ENCODE assay signal across 24 cellular contexts in genomic region chr4:6524436-6524835, GRCh38. TPM values are rescaled to one million over a fixed set of nuclear protein-coding genes. Genes with fewer than 3 reads are reported as not detected.
A peak's percentile ranks its signal among the peaks of the same experiment; 100 is the strongest.
DNase-seq lines count a peak whose midpoint lies in the region; ATAC-seq and TF ChIP-seq lines count a peak whose summit lies in the region.
"Had no signal": no experiment of that assay in that cellular context is flagged by ENCODE, and none has a peak within 500 bp of the region (broad histone marks: within the 10 kb centered on the region; RNA-seq: fewer than 3 reads in every experiment).

No MANE protein-coding gene starts in this region.

- no peak for TF ChIP-seq CTCF in HEK293 (tag by site-specific recombination; IDR thresholded peaks at IDR 0.05)

- POLR2A ChIA-PET in HEK293 (lab: Yijun Ruan, JAX), result no interaction called here

- H3K4ac ChIP-seq in mesendoderm (ENCODE audit: low read depth, low read length), result no peak overlapping the region

- WGBS in mesendoderm (ENCODE audit: extremely low coverage, insufficient coverage, low lambda C conversion rate), result no CpG with 5 or more reads among the region's 8 CpGs

- no peak overlapping the region for H3K27ac ChIP-seq in HEK293 (ENCODE audit: extremely low read depth, low read depth, low read length)
- no peak overlapping the region for H3K27ac ChIP-seq in mesendoderm (ENCODE audit: low read depth, low read length)
- H3K27ac ChIP-seq: KMS-11 had no signal

- no peaks in the 10 kb centered on the region for H3K27me3 ChIP-seq in mesendoderm (ENCODE audit: insufficient read depth, low read length, poor library complexity)

- H2BK5ac ChIP-seq in mesendoderm (ENCODE audit: low read length), result no peak overlapping the region

- H3K36me3 ChIP-seq in HEK293 (ENCODE audit: control insufficient read depth in 2 of 2, insufficient read depth in 1 of 2, low read length in 2 of 2), result no peaks in the 10 kb centered on the region
- H3K36me3 ChIP-seq in mesendoderm (ENCODE audit: control insufficient read depth, insufficient read depth, low read length), result no peaks in the 10 kb centered on the region

- no peak overlapping the region for H3K56ac ChIP-seq in mesendoderm (ENCODE audit: low read length)

- H3K18ac ChIP-seq in mesendoderm (ENCODE audit: low read length), result no peak overlapping the region

- no peak overlapping the region for H2AK5ac ChIP-seq in mesendoderm (ENCODE audit: low read length)

- peak; percentile 53 for DNase-seq in ELF-1 (ENCODE audit: low read depth, low spot score)
- DNase-seq in NCI-H526 treated with DMSO at 0.1 percent for 48 hours (lab: John Stamatoyannopoulos, UW), result peak; percentile 70
- peak; percentile 31 for DNase-seq in mesendoderm
- DNase-seq in GOT3 (lab: John Stamatoyannopoulos, UW), result no peak
- DNase-seq: ACHN, AML-193, DMS153, GF-D8, NCI-H1092, NCI-H1436 treated with DMSO at 0.1 percent for 48 hours, NCI-H2081 treated with DMSO at 0.1 percent for 48 hours, NCI-H345, NCI-H69, PC-3, RPMI8226, SHP77 treated with DMSO at 0.1 percent for 48 hours, SK-N-SH had no signal

- H3K79me1 ChIP-seq in mesendoderm (ENCODE audit: low read length), result no peaks in the 10 kb centered on the region

- no peak overlapping the region for H4K8ac ChIP-seq in mesendoderm (ENCODE audit: low read depth, low read length)

- no peak overlapping the region for H3K9ac ChIP-seq in mesendoderm (ENCODE audit: low read length)
- H3K9ac ChIP-seq: KMS-11, SK-N-SH had no signal

- no peaks in the 10 kb centered on the region for H3K79me2 ChIP-seq in mesendoderm (ENCODE audit: control insufficient read depth, insufficient read depth, low read length)

- CTCF ChIA-PET in HEK293 (lab: Yijun Ruan, JAX), result no interaction called here

- no peaks in the 10 kb centered on the region for H3K9me3 ChIP-seq in HEK293 (ENCODE audit: control insufficient read depth, insufficient read depth, low read depth, low read length)
- H3K9me3 ChIP-seq: SK-N-SH had no signal

- ATAC-seq in HG03095 (IDR thresholded peaks at IDR 0.05; ENCODE audit: unreplicated experiment), result no peak
- ATAC-seq in HG03135 (IDR thresholded peaks at IDR 0.05; ENCODE audit: unreplicated experiment), result no peak
- ATAC-seq: HCT116, HepG2, PC-3 had no signal

- no peak overlapping the region for H3K23ac ChIP-seq in mesendoderm (ENCODE audit: low read length)

- no peak overlapping the region for H2BK120ac ChIP-seq in mesendoderm (ENCODE audit: low read depth, low read length)

- no peak overlapping the region for H2BK15ac ChIP-seq in mesendoderm (replicated peaks; ENCODE audit: low read depth)

- H3K4me3 ChIP-seq in HEK293 (ENCODE audit: low read depth, low read length) (no peak overlapping the region), mesendoderm (ENCODE audit: low read length) (no peak overlapping the region)

- no peak overlapping the region for H4K5ac ChIP-seq in mesendoderm (ENCODE audit: low read length)

- H3K4me2 ChIP-seq in mesendoderm (ENCODE audit: low read length), result no peak overlapping the region
- H3K4me2 ChIP-seq: KMS-11, SK-N-SH had no signal

- H3K4me1 ChIP-seq in HEK293 (ENCODE audit: control insufficient read depth, insufficient read depth, low read length) (no peaks in the 10 kb centered on the region), mesendoderm (ENCODE audit: control insufficient read depth, low read depth, low read length) (peaks cover 17% of the 10 kb centered on the region)

TF ChIP-seq in HEK293, 187 proteins besides CTCF, POLR2A, EP300 and RAD21:
- TF ChIP-seq ZNF549 (tag by site-specific recombination; IDR thresholded peaks at IDR 0.05) (no peak), ZNF707 (tag by site-specific recombination; IDR thresholded peaks at IDR 0.05) (no peak), PRDM2 (tag by site-specific recombination; IDR thresholded peaks at IDR 0.05; ENCODE audit: borderline replicate concordance) (no peak), ZNF449 (tag by site-specific recombination; IDR thresholded peaks at IDR 0.05) (0 out of 2 replicates have a peak, but pooled peaks have one; percentile 41), KLF10 (tag by site-specific recombination; IDR thresholded peaks at IDR 0.05) (no peak), ZNF501 (tag by site-specific recombination; IDR thresholded peaks at IDR 0.05) (no peak)
- TF ChIP-seq, protein P1, sequence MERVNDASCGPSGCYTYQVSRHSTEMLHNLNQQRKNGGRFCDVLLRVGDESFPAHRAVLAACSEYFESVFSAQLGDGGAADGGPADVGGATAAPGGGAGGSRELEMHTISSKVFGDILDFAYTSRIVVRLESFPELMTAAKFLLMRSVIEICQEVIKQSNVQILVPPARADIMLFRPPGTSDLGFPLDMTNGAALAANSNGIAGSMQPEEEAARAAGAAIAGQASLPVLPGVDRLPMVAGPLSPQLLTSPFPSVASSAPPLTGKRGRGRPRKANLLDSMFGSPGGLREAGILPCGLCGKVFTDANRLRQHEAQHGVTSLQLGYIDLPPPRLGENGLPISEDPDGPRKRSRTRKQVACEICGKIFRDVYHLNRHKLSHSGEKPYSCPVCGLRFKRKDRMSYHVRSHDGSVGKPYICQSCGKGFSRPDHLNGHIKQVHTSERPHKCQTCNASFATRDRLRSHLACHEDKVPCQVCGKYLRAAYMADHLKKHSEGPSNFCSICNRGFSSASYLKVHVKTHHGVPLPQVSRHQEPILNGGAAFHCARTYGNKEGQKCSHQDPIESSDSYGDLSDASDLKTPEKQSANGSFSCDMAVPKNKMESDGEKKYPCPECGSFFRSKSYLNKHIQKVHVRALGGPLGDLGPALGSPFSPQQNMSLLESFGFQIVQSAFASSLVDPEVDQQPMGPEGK (tag by site-specific recombination; IDR thresholded peaks at IDR 0.05), result no peak

RNA-seq across cellular contexts. Expression of gene MAN2B2, which starts 50.6 kb away (rescaled TPM):
- 1.3 TPM for polyA plus RNA-seq in mesendoderm (2013, experiment 1 of 2)
- 1.3 TPM for polyA plus RNA-seq in mesendoderm (2013, experiment 2 of 2)

RNA-seq across cellular contexts. Expression of gene PPP2R2C, which starts 52.0 kb away (rescaled TPM):
- polyA plus RNA-seq in mesendoderm (2013, experiment 1 of 2), result 48.5 TPM
- 52.5 TPM for polyA plus RNA-seq in mesendoderm (2013, experiment 2 of 2)
- polyA plus RNA-seq: CD14-positive monocyte had no signal
